ENCODE assay signal across 1 cellular context in the genomic region with DNA sequence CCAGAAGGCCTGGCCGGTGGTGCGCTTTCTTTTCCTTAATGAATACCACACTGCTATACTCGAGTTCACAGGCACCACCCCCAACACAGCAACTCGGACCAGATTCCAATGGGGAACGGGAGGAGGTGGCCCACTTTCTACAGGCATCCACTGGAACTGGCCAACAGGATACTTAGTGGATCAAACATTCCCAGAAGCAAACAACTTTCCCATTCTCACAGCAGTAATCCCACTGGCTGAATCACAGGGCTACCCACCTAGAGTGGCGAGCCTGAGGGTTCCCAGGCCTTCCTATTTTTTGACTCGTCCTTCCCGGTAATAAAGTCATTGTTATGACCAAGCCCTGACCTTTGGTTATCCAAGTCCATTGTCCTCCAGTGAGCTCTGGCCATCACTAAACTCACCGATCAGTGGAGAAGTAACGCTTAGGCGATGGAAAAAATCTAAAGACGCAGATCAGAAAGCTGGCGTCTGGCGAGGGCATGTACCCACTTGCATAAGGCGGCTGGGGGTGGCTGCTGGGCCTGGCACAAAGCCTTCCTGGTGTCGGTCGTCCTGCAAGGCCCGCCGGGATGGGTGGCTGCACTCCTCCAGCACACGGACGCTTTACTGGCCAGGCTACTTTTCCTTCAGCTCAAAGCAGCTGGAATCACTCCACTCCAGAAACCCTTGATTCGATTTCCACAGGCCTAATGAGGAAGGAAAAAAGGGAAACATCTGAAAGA.
TF ChIP-seq lines count a peak whose summit lies in the region.

No MANE protein-coding gene starts in this region.

TF ChIP-seq in HepG2, 621 proteins besides CTCF, POLR2A, EP300 and RAD21:
- TF ChIP-seq SIN3B (IDR thresholded peaks at IDR 0.05; ENCODE audit: low read length) = no peak
- TF ChIP-seq MEIS1 (CRISPR knock-in tag; IDR thresholded peaks at IDR 0.05; ENCODE audit: borderline replicate concordance) = 0 out of 2 replicates have a peak, but pooled peaks have one; percentile 19
- TF ChIP-seq PRPF4 (IDR thresholded peaks at IDR 0.05; ENCODE audit: low read depth, low read length, poor library complexity, severe bottlenecking) = peak; percentile 87
- peak; percentile 98 for TF ChIP-seq ZBTB38 (CRISPR knock-in tag; IDR thresholded peaks at IDR 0.05)
